Comparison of ENCODE assay signal across 7 cellular contexts in genomic region chr17:35731932-35732805, GRCh38.
DNase-seq lines count a peak whose midpoint lies in the region; ATAC-seq lines count a peak whose summit lies in the region.

No MANE protein-coding gene starts in this region.

- peak overlapping the region; percentile 47; the same call in 1 of the 2 replicates for H3K9ac ChIP-seq in HUES48 (ENCODE audit: low read depth, low read length)
- H3K9ac ChIP-seq in iPS-20b (ENCODE audit: low read depth, low read length) = peak overlapping the region; percentile 51; the same call in 1 of the 2 replicates

- peaks cover 7% of the 10 kb centered on the region for H3K27me3 ChIP-seq in HUES48 (ENCODE audit: control insufficient read depth, insufficient read depth, low read length)
- peaks cover 18% of the 10 kb centered on the region for H3K27me3 ChIP-seq in iPS-20b (ENCODE audit: insufficient read depth, low read length)

- H3K4me1 Mint-ChIP-seq in activated naive CD8-positive, alpha-beta T cell treated with anti-CD3 and anti-CD28 coated beads, Interleukin-2, amount 50 U/mL, for 24 hours = peaks cover 11% of the 10 kb centered on the region
- H3K4me1 Mint-ChIP-seq in stimulated activated naive CD8-positive, alpha-beta T cell treated with anti-CD3 and anti-CD28 coated beads, Interleukin-15, amount 100 ng/mL, for 72 hours = peaks cover 30% of the 10 kb centered on the region

- DNase-seq in activated naive CD8-positive, alpha-beta T cell treated with anti-CD3 and anti-CD28 coated beads, Interleukin-2, amount 50 U/mL, for 24 hours = no peak
- DNase-seq in stimulated activated naive CD8-positive, alpha-beta T cell treated with anti-CD3 and anti-CD28 coated beads, Interleukin-15, amount 100 ng/mL, for 72 hours = no peak
- no peak for DNase-seq in GM19240 (ENCODE audit: insufficient read length, low spot score)

- H3K9me3 Mint-ChIP-seq in activated naive CD8-positive, alpha-beta T cell treated with anti-CD3 and anti-CD28 coated beads, Interleukin-2, amount 50 U/mL, for 24 hours = no peaks in the 10 kb centered on the region
- H3K9me3 Mint-ChIP-seq in stimulated activated naive CD8-positive, alpha-beta T cell treated with anti-CD3 and anti-CD28 coated beads, Interleukin-15, amount 100 ng/mL, for 72 hours = no peaks in the 10 kb centered on the region

- ATAC-seq in activated naive CD8-positive, alpha-beta T cell treated with anti-CD3 and anti-CD28 coated beads, Interleukin-2, amount 50 U/mL, for 24 hours = no peak
- peak; percentile 11 for ATAC-seq in stimulated activated naive CD8-positive, alpha-beta T cell treated with anti-CD3 and anti-CD28 coated beads, Interleukin-15, amount 100 ng/mL, for 72 hours
- ATAC-seq in HG02885 (IDR thresholded peaks at IDR 0.05; ENCODE audit: poor library complexity, unreplicated experiment) = no peak
- ATAC-seq in HG02678 (IDR thresholded peaks at IDR 0.05; ENCODE audit: unreplicated experiment) = no peak

- H3K36me3 Mint-ChIP-seq in activated naive CD8-positive, alpha-beta T cell treated with anti-CD3 and anti-CD28 coated beads, Interleukin-2, amount 50 U/mL, for 24 hours (ENCODE audit: low read depth) = no peaks in the 10 kb centered on the region

- peak overlapping the region; percentile 66 for H3K4me3 Mint-ChIP-seq in activated naive CD8-positive, alpha-beta T cell treated with anti-CD3 and anti-CD28 coated beads, Interleukin-2, amount 50 U/mL, for 24 hours
- peak overlapping the region; percentile 59 to 64 for H3K4me3 Mint-ChIP-seq in stimulated activated naive CD8-positive, alpha-beta T cell treated with anti-CD3 and anti-CD28 coated beads, Interleukin-15, amount 100 ng/mL, for 72 hours

- H3K9me3 ChIP-seq in HUES48 (ENCODE audit: control insufficient read depth, insufficient read depth, low read length) (no peaks in the 10 kb centered on the region), iPS-20b (ENCODE audit: insufficient read depth, low read depth, low read length) (no peaks in the 10 kb centered on the region)

- no peaks in the 10 kb centered on the region for H3K36me3 ChIP-seq in HUES48 (ENCODE audit: control insufficient read depth, insufficient read depth, low read length)
- H3K36me3 ChIP-seq in iPS-20b (ENCODE audit: insufficient read depth, low read depth, low read length) = no peaks in the 10 kb centered on the region

- H3K4me1 ChIP-seq in HUES48 (ENCODE audit: control insufficient read depth, insufficient read depth, low read length) (peaks cover 30% of the 10 kb centered on the region), iPS-20b (ENCODE audit: insufficient read depth, low read length) (peaks cover 32% of the 10 kb centered on the region)

- no peak overlapping the region for H3K27ac ChIP-seq in HUES48 (ENCODE audit: low read depth, low read length)
- H3K27ac ChIP-seq in iPS-20b (ENCODE audit: low read length) = no peak overlapping the region

- H3K27me3 Mint-ChIP-seq in activated naive CD8-positive, alpha-beta T cell treated with anti-CD3 and anti-CD28 coated beads, Interleukin-2, amount 50 U/mL, for 24 hours = no peaks in the 10 kb centered on the region
- H3K27me3 Mint-ChIP-seq in stimulated activated naive CD8-positive, alpha-beta T cell treated with anti-CD3 and anti-CD28 coated beads, Interleukin-15, amount 100 ng/mL, for 72 hours = no peaks in the 10 kb centered on the region

- H3K4me3 ChIP-seq in HUES48 (ENCODE audit: low read depth, low read length) (peak overlapping the region; percentile 82), iPS-20b (ENCODE audit: low read length) (peak overlapping the region; percentile 81)

- peak overlapping the region; percentile 49 for H3K27ac Mint-ChIP-seq in activated naive CD8-positive, alpha-beta T cell treated with anti-CD3 and anti-CD28 coated beads, Interleukin-2, amount 50 U/mL, for 24 hours
- peak overlapping the region in 1 of 2 donors; percentile 66 for H3K27ac Mint-ChIP-seq in stimulated activated naive CD8-positive, alpha-beta T cell treated with anti-CD3 and anti-CD28 coated beads, Interleukin-15, amount 100 ng/mL, for 72 hours
